ENCODE assay signal across 23 cellular contexts in genomic region chr6:100135977-100136376, GRCh38.
DNase-seq lines count a peak whose midpoint lies in the region; ATAC-seq and TF ChIP-seq lines count a peak whose summit lies in the region.
"Had no signal": no experiment of that assay in that cellular context is flagged by ENCODE, and none has a peak within 500 bp of the region (broad histone marks: within the 10 kb centered on the region; RNA-seq: fewer than 3 reads in every experiment).

No MANE protein-coding gene starts in this region.

- no peak for TF ChIP-seq EP300 in SK-N-SH (IDR thresholded peaks at IDR 0.05; ENCODE audit: borderline replicate concordance in 1 of 2, low read depth in 1 of 2, low read length in 1 of 2)

- H3K18ac ChIP-seq in mesenchymal stem cell (ENCODE audit: low read depth in 1 of 2, low read length in 2 of 2) (no peak overlapping the region), trophoblast cell (ENCODE audit: low read length) (no peak overlapping the region)

- H3K4ac ChIP-seq in mesenchymal stem cell (ENCODE audit: low read depth in 1 of 2, low read length in 2 of 2) = no peak overlapping the region
- H3K4ac ChIP-seq in trophoblast cell (ENCODE audit: low read depth, low read length) = no peak overlapping the region

- 64% methylated on average over 21 of the region's 21 CpGs for WGBS in SK-N-SH (ENCODE audit: low lambda C conversion rate)
- 96% methylated on average over 21 of the region's 21 CpGs for WGBS in mesenchymal stem cell
- WGBS in trophoblast cell (ENCODE audit: extremely low coverage, insufficient coverage, insufficient read length) = no CpG with 5 or more reads among the region's 21 CpGs

- no peaks in the 10 kb centered on the region for H3K9me2 ChIP-seq in SK-N-SH

- no peak for TF ChIP-seq RAD21 in SK-N-SH (IDR thresholded peaks at IDR 0.05; ENCODE audit: low read length)

- no peak overlapping the region for H3K23ac ChIP-seq in mesenchymal stem cell (ENCODE audit: low read length in 2 of 2)
- H3K23ac ChIP-seq in trophoblast cell (ENCODE audit: low read length) = no peak overlapping the region

- H2BK5ac ChIP-seq in mesenchymal stem cell (ENCODE audit: low read depth, low read length, poor library complexity, severe bottlenecking) (no peak overlapping the region), trophoblast cell (ENCODE audit: low read depth, low read length, poor library complexity) (no peak overlapping the region)

- no peak overlapping the region for H3K4me3 ChIP-seq in SK-N-SH (ENCODE audit: low read depth in 2 of 2, low read length in 1 of 2)
- H3K4me3 ChIP-seq in mesenchymal stem cell (ENCODE audit: insufficient read depth in 1 of 2, low read depth in 1 of 2, low read length in 2 of 2) = no peak overlapping the region
- peak overlapping the region; percentile 25 for H3K4me3 ChIP-seq in trophoblast cell (ENCODE audit: low read depth, low read length)
- H3K4me3 ChIP-seq: A549; BLaER1 treated with 17β-estradiol and CSF1 and Interleukin-3, amounts not matched to agents 10 nM and 100 nM; GM12878 had no signal

- H2BK12ac ChIP-seq in mesenchymal stem cell (ENCODE audit: low read length in 2 of 2) (no peak overlapping the region), trophoblast cell (ENCODE audit: low read length) (no peak overlapping the region)

- H3K79me2 ChIP-seq in SK-N-SH (ENCODE audit: insufficient read depth) (no peaks in the 10 kb centered on the region), trophoblast cell (ENCODE audit: control insufficient read depth, insufficient read depth, low read length, poor library complexity) (no peaks in the 10 kb centered on the region)

- no peak overlapping the region for H4K12ac ChIP-seq in trophoblast cell (ENCODE audit: low read depth, low read length)

- no peaks in the 10 kb centered on the region for H4K20me1 ChIP-seq in SK-N-SH (ENCODE audit: insufficient read depth)
- H4K20me1 ChIP-seq: BLaER1 treated with 17β-estradiol and CSF1 and Interleukin-3, amounts not matched to agents 10 nM and 100 nM had no signal

- H3F3A ChIP-seq in SK-N-SH (replicated peaks; ENCODE audit: insufficient read depth) = no peaks in the 10 kb centered on the region

- CTCF ChIA-PET in SK-N-SH (lab: Yijun Ruan, JAX) = no interaction called here

- no peak overlapping the region for H2BK15ac ChIP-seq in mesenchymal stem cell (ENCODE audit: low read depth, poor library complexity, severe bottlenecking)

- TF ChIP-seq CTCF in SK-N-SH (IDR thresholded peaks at IDR 0.05) = no peak

- H3K27me3 ChIP-seq in SK-N-SH (ENCODE audit: insufficient read depth) = peaks cover 18% of the 10 kb centered on the region; the same call in 1 of the 2 replicates
- H3K27me3 ChIP-seq in mesenchymal stem cell (ENCODE audit: control insufficient read depth in 1 of 2, insufficient read depth in 1 of 2, low read length in 2 of 2) = no peaks in the 10 kb centered on the region
- no peaks in the 10 kb centered on the region for H3K27me3 ChIP-seq in trophoblast cell (ENCODE audit: insufficient read depth, low read length)
- H3K27me3 ChIP-seq: BLaER1 treated with 17β-estradiol and CSF1 and Interleukin-3, amounts not matched to agents 10 nM and 100 nM had no signal

- H3K79me1 ChIP-seq in mesenchymal stem cell (replicated peaks; ENCODE audit: low read length, poor library complexity, severe bottlenecking) (no peaks in the 10 kb centered on the region), trophoblast cell (ENCODE audit: low read length) (no peaks in the 10 kb centered on the region)

- H4K91ac ChIP-seq in mesenchymal stem cell (ENCODE audit: low read length) = no peak overlapping the region
- H4K91ac ChIP-seq in trophoblast cell (ENCODE audit: low read depth, low read length) = no peak overlapping the region

- H3K4me2 ChIP-seq in SK-N-SH (no peak overlapping the region), mesenchymal stem cell (ENCODE audit: low read length, poor library complexity, severe bottlenecking) (no peak overlapping the region), trophoblast cell (ENCODE audit: low read length) (no peak overlapping the region)
- H3K4me2 ChIP-seq: A549; BLaER1 treated with 17β-estradiol and CSF1 and Interleukin-3, amounts not matched to agents 10 nM and 100 nM had no signal

- peak overlapping the region; percentile 38 for H4K8ac ChIP-seq in mesenchymal stem cell (ENCODE audit: low read length)
- no peak overlapping the region for H4K8ac ChIP-seq in trophoblast cell (ENCODE audit: low read depth, low read length)

- H3K36me3 ChIP-seq in SK-N-SH (replicated peaks in 1 of 2; ENCODE audit: control insufficient read depth in 1 of 2, insufficient read depth in 2 of 2, low read length in 1 of 2) (no peaks in the 10 kb centered on the region), mesenchymal stem cell (ENCODE audit: control insufficient read depth in 1 of 2, insufficient read depth in 2 of 2, low read depth in 1 of 2, low read length in 2 of 2) (no peaks in the 10 kb centered on the region), trophoblast cell (ENCODE audit: control insufficient read depth in 1 of 2, insufficient read depth in 2 of 2, low read length in 2 of 2) (no peaks in the 10 kb centered on the region)
- H3K36me3 ChIP-seq: BLaER1 treated with 17β-estradiol and CSF1 and Interleukin-3, amounts not matched to agents 10 nM and 100 nM had no signal

- no peak overlapping the region for H3K14ac ChIP-seq in mesenchymal stem cell (ENCODE audit: low read length in 2 of 2)
- H3K14ac ChIP-seq in trophoblast cell (ENCODE audit: low read length) = no peak overlapping the region

- POLR2A ChIA-PET in SK-N-SH (lab: Yijun Ruan, JAX) = no interaction called here

- H3K4me1 ChIP-seq in SK-N-SH (ENCODE audit: control insufficient read depth in 1 of 2, insufficient read depth in 2 of 2, low read depth in 1 of 2, low read length in 1 of 2) (no peaks in the 10 kb centered on the region), mesenchymal stem cell (ENCODE audit: control insufficient read depth, insufficient read depth, low read depth, low read length) (no peaks in the 10 kb centered on the region), trophoblast cell (ENCODE audit: control insufficient read depth in 1 of 2, insufficient read depth in 2 of 2, low read length in 2 of 2) (no peaks in the 10 kb centered on the region)
- H3K4me1 ChIP-seq: A549 had no signal

- H2BK120ac ChIP-seq in mesenchymal stem cell (ENCODE audit: low read depth, low read length) (no peak overlapping the region), trophoblast cell (ENCODE audit: insufficient read depth, low read length, poor library complexity) (no peak overlapping the region)

- H3K27ac ChIP-seq in SK-N-SH (ENCODE audit: low read depth in 2 of 2, low read length in 1 of 2) = no peak overlapping the region
- no peak overlapping the region for H3K27ac ChIP-seq in mesenchymal stem cell (ENCODE audit: low read length, poor library complexity, severe bottlenecking)
- no peak overlapping the region for H3K27ac ChIP-seq in trophoblast cell (ENCODE audit: low read depth, low read length)
- H3K27ac ChIP-seq: 22Rv1; A549; BLaER1 treated with 17β-estradiol and CSF1 and Interleukin-3, amounts not matched to agents 10 nM and 100 nM; C4-2B had no signal

- H2AK5ac ChIP-seq in mesenchymal stem cell (ENCODE audit: low read length, severe bottlenecking) = no peak overlapping the region
- no peak overlapping the region for H2AK5ac ChIP-seq in trophoblast cell (ENCODE audit: low read length)

- DNase-seq in SK-N-SH (no peak), mesenchymal stem cell (no peak), trophoblast cell (no peak), NCI-H446 treated with DMSO at 0.1 percent for 48 hours (lab: John Stamatoyannopoulos, UW) (no peak)
- DNase-seq: AML-193; CD4-positive, alpha-beta memory T cell; CD4-positive, CD25-positive, alpha-beta regulatory T cell; CD8-positive, alpha-beta memory T cell; COR-L47; DMS 273 treated with DMSO at 0.1 percent for 48 hours; DMS153; DMS53; DMS79; DND-41; EL; GDM1 had no signal

- H3K9ac ChIP-seq in SK-N-SH (no peak overlapping the region), mesenchymal stem cell (ENCODE audit: low read length) (no peak overlapping the region), trophoblast cell (ENCODE audit: low read length) (no peak overlapping the region)
- H3K9ac ChIP-seq: BLaER1 treated with 17β-estradiol and CSF1 and Interleukin-3, amounts not matched to agents 10 nM and 100 nM had no signal

- peak overlapping the region; percentile 46; the same call in 1 of the 2 replicates for H2AFZ ChIP-seq in SK-N-SH (ENCODE audit: low read depth)
- H2AFZ ChIP-seq in mesenchymal stem cell (ENCODE audit: low read depth, low read length) = no peak overlapping the region
- H2AFZ ChIP-seq in trophoblast cell (ENCODE audit: insufficient read depth, low read length, poor library complexity) = no peak overlapping the region

- ATAC-seq in SK-N-SH treated with all-trans-retinoic acid at 6 μM for 48 hours = no peak
- ATAC-seq in GM18502 (IDR thresholded peaks at IDR 0.05; ENCODE audit: poor library complexity, unreplicated experiment) = no peak
- ATAC-seq: A549, GM12878 had no signal

- H3K9me3 ChIP-seq in SK-N-SH (peaks cover 4% of the 10 kb centered on the region; the same call in 1 of the 2 replicates), mesenchymal stem cell (ENCODE audit: control insufficient read depth, low read length) (peaks cover 23% of the 10 kb centered on the region), trophoblast cell (ENCODE audit: insufficient read depth, low read depth, low read length) (no peaks in the 10 kb centered on the region)
- H3K9me3 ChIP-seq: A549 had no signal

TF ChIP-seq in SK-N-SH, 30 proteins besides CTCF, POLR2A, EP300 and RAD21 (continues in another document):
- no peak for TF ChIP-seq IRF3 (IDR thresholded peaks at IDR 0.05; ENCODE audit: low read depth, low read length)
- no peak for TF ChIP-seq MEF2A (IDR thresholded peaks at IDR 0.05; ENCODE audit: borderline replicate concordance, low read depth)

TF ChIP-seq in SK-N-SH treated with all-trans-retinoic acid at 6 μM for 48 hours, 23 proteins besides CTCF, POLR2A, EP300 and RAD21 (continues in another document):
- no peak for TF ChIP-seq ZNF565 (CRISPR knock-in tag; conservative IDR thresholded peaks at IDR 0.05; ENCODE audit: low read depth)
- no peak for TF ChIP-seq SNAI2 (CRISPR knock-in tag; IDR thresholded peaks at IDR 0.05)
- no peak for TF ChIP-seq TCF4 (CRISPR knock-in tag; IDR thresholded peaks at IDR 0.05; ENCODE audit: borderline replicate concordance)
- no peak for TF ChIP-seq ZFP3 (CRISPR knock-in tag; IDR thresholded peaks at IDR 0.05)
- no peak for TF ChIP-seq CREB5 (CRISPR knock-in tag; IDR thresholded peaks at IDR 0.05; ENCODE audit: low read depth)
- TF ChIP-seq OSR1 (CRISPR knock-in tag; IDR thresholded peaks at IDR 0.05) = no peak
- TF ChIP-seq RARB (CRISPR knock-in tag; IDR thresholded peaks at IDR 0.05) = no peak
